ENCODE assay signal across 8 cellular contexts in genomic region chr9:120868339-120868675, GRCh38. TPM values are rescaled to one million over a fixed set of nuclear protein-coding genes. Genes with fewer than 3 reads are reported as not detected.
DNase-seq lines count a peak whose midpoint lies in the region; TF ChIP-seq lines count a peak whose summit lies in the region.

No MANE protein-coding gene starts in this region.

- H3K27ac ChIP-seq in OCI-LY1 (ENCODE audit: low read depth, low read length, poor library complexity, severe bottlenecking): peak overlapping the region; percentile 3
- H3K27ac ChIP-seq in endodermal cell (ENCODE audit: low read depth, low read length): no peak overlapping the region
- H3K27ac ChIP-seq in parathyroid adenoma: peak overlapping the region; percentile 51

- H3K4me3 ChIP-seq in OCI-LY1 (ENCODE audit: low read depth, low read length, poor library complexity, severe bottlenecking) (peak overlapping the region; percentile 51), endodermal cell (ENCODE audit: low read length) (peak overlapping the region; percentile 67), parathyroid adenoma (ENCODE audit: low read depth, low read length) (peak overlapping the region; percentile 45)

- H3K79me2 ChIP-seq in OCI-LY1 (ENCODE audit: insufficient read depth, low read length) (no peaks in the 10 kb centered on the region), parathyroid adenoma (no peaks in the 10 kb centered on the region)

- H3K4me1 ChIP-seq in OCI-LY1 (ENCODE audit: insufficient read depth, low read length, severe bottlenecking) (peaks cover 21% of the 10 kb centered on the region), endodermal cell (ENCODE audit: control insufficient read depth, insufficient read depth, low read length) (peaks cover 4% of the 10 kb centered on the region), parathyroid adenoma (no peaks in the 10 kb centered on the region)

- no peaks in the 10 kb centered on the region for H3F3A ChIP-seq in OCI-LY1 (ENCODE audit: insufficient read depth, low read length)

- H4K20me1 ChIP-seq in OCI-LY1 (ENCODE audit: insufficient read depth, low read length): no peaks in the 10 kb centered on the region

- H3K27me3 Mint-ChIP-seq in endodermal cell (ENCODE audit: insufficient read depth) (no peaks in the 10 kb centered on the region), Calu3 (ENCODE audit: unreplicated experiment) (no peaks in the 10 kb centered on the region)

- DNase-seq in GM04503 (ENCODE audit: low read depth) (peak; percentile 65), endodermal cell (no peak), Calu3 (no peak), NCI-H748 treated with DMSO at 0.1 percent for 48 hours (lab: John Stamatoyannopoulos, UW) (no peak), kidney tubule cell (ENCODE audit: low spot score) (no peak), mucosa of gallbladder (ENCODE audit: low spot score) (no peak)

- H3K27ac Mint-ChIP-seq in endodermal cell (no peak overlapping the region), Calu3 (ENCODE audit: unreplicated experiment) (no peak overlapping the region)

- H3K36me3 Mint-ChIP-seq in endodermal cell (ENCODE audit: low read depth) (peaks cover 5% of the 10 kb centered on the region), Calu3 (ENCODE audit: insufficient read depth, unreplicated experiment) (peaks cover 19% of the 10 kb centered on the region)

- no peaks in the 10 kb centered on the region for H3K9me2 ChIP-seq in OCI-LY1 (ENCODE audit: low read depth, low read length)

- H3K9ac ChIP-seq in OCI-LY1 (ENCODE audit: low read length) (peak overlapping the region; percentile 23; the same call in 1 of the 2 replicates), endodermal cell (ENCODE audit: extremely low read depth, low read length, poor library complexity, severe bottlenecking) (no peak overlapping the region), parathyroid adenoma (no peak overlapping the region)

- intact Hi-C loops in Calu3 (cut with micrococcal nuclease; ENCODE audit: unreplicated experiment): no loop called here

- H3K9me3 Mint-ChIP-seq in endodermal cell (no peaks in the 10 kb centered on the region), Calu3 (ENCODE audit: low read depth, unreplicated experiment) (no peaks in the 10 kb centered on the region)

- WGBS in endodermal cell (ENCODE audit: insufficient coverage in 1 of 2, insufficient read length in 1 of 2), 2 experiments: 36 to 50% methylated on average over 9 to 11 of the region's 11 CpGs

- TF ChIP-seq CTCF in OCI-LY1 (IDR thresholded peaks at IDR 0.05; ENCODE audit: low read length) (no peak), endodermal cell (conservative IDR thresholded peaks at IDR 0.05) (no peak), parathyroid adenoma (IDR thresholded peaks at IDR 0.05) (no peak), Calu3 (IDR thresholded peaks at IDR 0.05; ENCODE audit: unreplicated experiment) (no peak)

- H3K27me3 ChIP-seq in OCI-LY1 (ENCODE audit: insufficient read depth, low read length) (no peaks in the 10 kb centered on the region), endodermal cell (ENCODE audit: control insufficient read depth, insufficient read depth, low read length, poor library complexity, severe bottlenecking) (no peaks in the 10 kb centered on the region), parathyroid adenoma (ENCODE audit: control insufficient read depth, insufficient read depth, low read length) (no peaks in the 10 kb centered on the region)

- peak overlapping the region; percentile 65 for H3K4me2 ChIP-seq in OCI-LY1 (ENCODE audit: low read length)
- H3K4me2 ChIP-seq in parathyroid adenoma (ENCODE audit: low read length): peak overlapping the region; percentile 61

- H3K36me3 ChIP-seq in OCI-LY1 (ENCODE audit: insufficient read depth, low read length): peaks cover 69% of the 10 kb centered on the region; the same call in 1 of the 2 replicates
- H3K36me3 ChIP-seq in endodermal cell (ENCODE audit: control insufficient read depth, insufficient read depth, low read length): peaks cover 4% of the 10 kb centered on the region
- H3K36me3 ChIP-seq in parathyroid adenoma (ENCODE audit: control insufficient read depth, insufficient read depth, low read length): no peaks in the 10 kb centered on the region

- CTCF ChIA-PET in Calu3 (lab: Charles Lee): interaction anchor here (0.6 to 0.8 kb wide), 2 partner anchors 98 to 347 kb away, joined by 3 to 4 read pairs; no protein-coding TSS in a partner anchor

- H3K4me3 Mint-ChIP-seq in endodermal cell: peak overlapping the region; percentile 72
- no peak overlapping the region for H3K4me3 Mint-ChIP-seq in Calu3 (ENCODE audit: low read depth, unreplicated experiment)

- BruUV-seq in Calu3 (replicated peaks; lab: Mats Ljungman, UMichigan): no TSS peak

- H3K4me1 Mint-ChIP-seq in endodermal cell (peaks cover 7% of the 10 kb centered on the region), Calu3 (ENCODE audit: low read depth, unreplicated experiment) (peaks cover 5% of the 10 kb centered on the region)

- H3K9me3 ChIP-seq in OCI-LY1 (ENCODE audit: low read length) (no peaks in the 10 kb centered on the region), endodermal cell (ENCODE audit: control insufficient read depth, low read length) (no peaks in the 10 kb centered on the region), parathyroid adenoma (ENCODE audit: control insufficient read depth, low read length) (no peaks in the 10 kb centered on the region)

- no peak overlapping the region for H2AFZ ChIP-seq in OCI-LY1 (ENCODE audit: low read length)
- H2AFZ ChIP-seq in parathyroid adenoma: peak overlapping the region; percentile 73

RNA-seq across cellular contexts. Expression of gene PHF19, which starts 8.7 kb away (rescaled TPM):
- 10 to 100 TPM; 17.9 to 21.9 TPM for total RNA-seq in endodermal cell
- polyA plus RNA-seq in endodermal cell (2013, experiment 1 of 2): 30.5 TPM
- polyA plus RNA-seq in endodermal cell (2013, experiment 2 of 2): 27.9 TPM
- 37.2 and 44.5 TPM in 2 replicates for total RNA-seq in Calu3 (2022)
- total RNA-seq in mucosa of gallbladder: 25.9 TPM

RNA-seq across cellular contexts. Expression of gene PSMD5, which starts 25.6 kb away (rescaled TPM):
- total RNA-seq in endodermal cell: 10 to 100 TPM; 21.8 to 52.7 TPM
- 29.3 TPM for polyA plus RNA-seq in endodermal cell (2013, experiment 1 of 2)
- polyA plus RNA-seq in endodermal cell (2013, experiment 2 of 2): 28.7 TPM
- total RNA-seq in Calu3 (2022): 34.0 and 34.2 TPM in 2 replicates
- total RNA-seq in mucosa of gallbladder: 65.1 TPM

RNA-seq across cellular contexts. Expression of gene TRAF1, which starts 58.3 kb away (rescaled TPM):
- 1 to 10 TPM; 3.6 to 8.2 TPM for total RNA-seq in endodermal cell
- 3.1 TPM for polyA plus RNA-seq in endodermal cell (2013, experiment 1 of 2)
- polyA plus RNA-seq in endodermal cell (2013, experiment 2 of 2): 2.6 TPM
- 1.5 and 1.6 TPM in 2 replicates for total RNA-seq in Calu3 (2022)
- total RNA-seq in mucosa of gallbladder: 7.9 TPM
